Comparison of ENCODE assay signal across 9 cellular contexts in genomic region chr14:73761621-73762355, GRCh38. TPM values are rescaled to one million over a fixed set of nuclear protein-coding genes. Genes with fewer than 3 reads are reported as not detected.
A peak's percentile ranks its signal among the peaks of the same experiment; 100 is the strongest.
DNase-seq lines count a peak whose midpoint lies in the region; ATAC-seq, FAIRE-seq and TF ChIP-seq lines count a peak whose summit lies in the region.
"Had no signal": no experiment of that assay in that cellular context is flagged by ENCODE, and none has a peak within 500 bp of the region (broad histone marks: within the 10 kb centered on the region; RNA-seq: fewer than 3 reads in every experiment).

No MANE protein-coding gene starts in this region.

- H3K9ac ChIP-seq in KMS-11, result peak overlapping the region; percentile 72; the same call in 1 of the 2 replicates
- no peak overlapping the region for H3K9ac ChIP-seq in parathyroid adenoma

- H3K36me3 ChIP-seq in KMS-11 (ENCODE audit: insufficient read depth) (no peaks in the 10 kb centered on the region), parathyroid adenoma (ENCODE audit: control insufficient read depth, insufficient read depth, low read length) (no peaks in the 10 kb centered on the region)

- peaks cover 9% of the 10 kb centered on the region; the same call in 1 of the 2 replicates for H4K20me1 ChIP-seq in KMS-11 (ENCODE audit: insufficient read depth)

- H2AFZ ChIP-seq in KMS-11 (ENCODE audit: low read depth), result no peak overlapping the region
- no peak overlapping the region for H2AFZ ChIP-seq in parathyroid adenoma

- FAIRE-seq in GM12892 (lab: Jason Lieb, UNC), result no peak

- TF ChIP-seq POLR2A in GM12892 (IDR thresholded peaks at IDR 0.05; ENCODE audit: low read depth, low read length), result no peak

- H3K4me3 ChIP-seq in KMS-11 (IDR thresholded peaks at IDR 0.05; ENCODE audit: insufficient read depth, low read depth, low read length) (no peak overlapping the region), parathyroid adenoma (ENCODE audit: low read depth, low read length) (no peak overlapping the region)
- H3K4me3 ChIP-seq: mucosa of descending colon had no signal

- DNase-seq in COLO668 (lab: John Stamatoyannopoulos, UW; ENCODE audit: unreplicated experiment) (peak; percentile 46), caudate nucleus (lab: John Stamatoyannopoulos, UW) (no peak), left lobe of liver (ENCODE audit: low spot score) (no peak), GM12892 (ENCODE audit: insufficient read length) (no peak)

- TF ChIP-seq CTCF in KMS-11 (conservative IDR thresholded peaks at IDR 0.05; ENCODE audit: low read depth, low read length) (no peak), parathyroid adenoma (IDR thresholded peaks at IDR 0.05) (no peak)

- H3K4me2 ChIP-seq in KMS-11 (peak overlapping the region; percentile 97), parathyroid adenoma (ENCODE audit: low read length) (peak overlapping the region; percentile 47)

- H3K79me2 ChIP-seq in KMS-11 (ENCODE audit: insufficient read depth, low read depth), result peaks cover 32% of the 10 kb centered on the region
- H3K79me2 ChIP-seq in parathyroid adenoma, result peaks cover 76% of the 10 kb centered on the region

- ATAC-seq in HG02759 (IDR thresholded peaks at IDR 0.05; ENCODE audit: unreplicated experiment) (no peak), left lobe of liver (no peak), HG02798 (IDR thresholded peaks at IDR 0.05; ENCODE audit: poor library complexity, unreplicated experiment) (no peak)
- ATAC-seq: mucosa of descending colon had no signal

- H3K27me3 ChIP-seq in KMS-11 (ENCODE audit: insufficient read depth, low read depth), result no peaks in the 10 kb centered on the region
- H3K27me3 ChIP-seq in parathyroid adenoma (ENCODE audit: control insufficient read depth, insufficient read depth, low read length), result no peaks in the 10 kb centered on the region

- H3K4me1 ChIP-seq in KMS-11 (ENCODE audit: low read depth, poor library complexity, severe bottlenecking) (peaks cover 57% of the 10 kb centered on the region), parathyroid adenoma (peaks cover 72% of the 10 kb centered on the region)

- H3K9me3 ChIP-seq in parathyroid adenoma (ENCODE audit: control insufficient read depth, low read length), result no peaks in the 10 kb centered on the region
- H3K9me3 ChIP-seq: mucosa of descending colon had no signal

- H3K27ac ChIP-seq in KMS-11, result peak overlapping the region; percentile 91
- H3K27ac ChIP-seq in caudate nucleus (ENCODE audit: low read depth, low read length), result peak overlapping the region; percentile 36
- peak overlapping the region; percentile 91 for H3K27ac ChIP-seq in parathyroid adenoma

RNA-seq across cellular contexts. Expression of gene PNMA1, which starts 47.6 kb away (rescaled TPM):
- total RNA-seq in left lobe of liver, result 2.3 TPM
- 13.3 TPM for polyA plus RNA-seq in GM12892 (2012; ENCODE audit: missing spikeins)

Comparison
In these comparisons a context has a peak if more than half of its experiments do, and no peak if none do; other contexts are left out.
1. H3K27ac ChIP-seq: peak in every context shown above with its lines; median percentile 91 in KMS-11; 91 in parathyroid adenoma; 36 in caudate nucleus.